1 cellular context compared by ENCODE assay signal in genomic region chr6:29945421-29945820, GRCh38.
TF ChIP-seq lines count a peak whose summit lies in the region.

No MANE protein-coding gene starts in this region.

TF ChIP-seq in SK-N-SH, 30 proteins besides CTCF, POLR2A, EP300 and RAD21 (continued from another document):
- TF ChIP-seq PBX3 (IDR thresholded peaks at IDR 0.05) (no peak), YY1 (IDR thresholded peaks at IDR 0.05; ENCODE audit: low read depth) (no peak)
TF ChIP-seq in SK-N-SH: peak in this region for 0.
